In genomic region chr5:117497626-117498025, GRCh38 we compare ENCODE assay signal across 15 cellular contexts.
DNase-seq lines count a peak whose midpoint lies in the region; ATAC-seq, FAIRE-seq and TF ChIP-seq lines count a peak whose summit lies in the region.
"Had no signal": no experiment of that assay in that cellular context is flagged by ENCODE, and none has a peak within 500 bp of the region (broad histone marks: within the 10 kb centered on the region; RNA-seq: fewer than 3 reads in every experiment).

No MANE protein-coding gene starts in this region.

- TF ChIP-seq CTCF in D721Med (IDR thresholded peaks at IDR 0.05; ENCODE audit: insufficient read depth, missing control alignments) (no peak), nephron (IDR thresholded peaks at IDR 0.05; ENCODE audit: unreplicated experiment in 3 of 3) (no peak)

- H3K27me3 ChIP-seq in mesendoderm (ENCODE audit: insufficient read depth, low read length, poor library complexity) = no peaks in the 10 kb centered on the region
- H3K27me3 ChIP-seq: BLaER1 treated with 17β-estradiol and CSF1 and Interleukin-3, amounts not matched to agents 10 nM and 100 nM had no signal

- no peak overlapping the region for H3K56ac ChIP-seq in mesendoderm (ENCODE audit: low read length)

- H2BK15ac ChIP-seq in mesendoderm (replicated peaks; ENCODE audit: low read depth) = no peak overlapping the region

- ATAC-seq in sciatic nerve = peak; percentile 49
- ATAC-seq in HG02981 (IDR thresholded peaks at IDR 0.05; ENCODE audit: unreplicated experiment) = no peak
- ATAC-seq in HG03280 (IDR thresholded peaks at IDR 0.05; ENCODE audit: unreplicated experiment) = no peak
- no peak for ATAC-seq in HG03439 (IDR thresholded peaks at IDR 0.05; ENCODE audit: unreplicated experiment)
- ATAC-seq: GM12878, GM23338 had no signal

- no peak overlapping the region for H4K8ac ChIP-seq in mesendoderm (ENCODE audit: low read depth, low read length)

- no peak overlapping the region for H3K18ac ChIP-seq in mesendoderm (ENCODE audit: low read length)

- no peak for DNase-seq in D721Med (ENCODE audit: insufficient read length, low spot score)
- peak; percentile 74 for DNase-seq in fibroblast of gingiva (ENCODE audit: low read depth)
- DNase-seq in sciatic nerve (ENCODE audit: low spot score) = no peak
- DNase-seq in mesendoderm = no peak
- DNase-seq: 8988T; CD4-positive, CD25-positive, alpha-beta regulatory T cell; DMS79; H7 had no signal

- no peak overlapping the region for H3K4me2 ChIP-seq in mesendoderm (ENCODE audit: low read length)
- H3K4me2 ChIP-seq: BLaER1 treated with 17β-estradiol and CSF1 and Interleukin-3, amounts not matched to agents 10 nM and 100 nM; GM23338 had no signal

- no peaks in the 10 kb centered on the region for H3K36me3 Mint-ChIP-seq in nephron (ENCODE audit: low read depth)
- H3K36me3 Mint-ChIP-seq: CD4-positive, CD25-positive, alpha-beta regulatory T cell had no signal

- no peak overlapping the region for H3K4ac ChIP-seq in mesendoderm (ENCODE audit: low read depth, low read length)

- no peak overlapping the region for H3K9ac ChIP-seq in mesendoderm (ENCODE audit: low read length)
- H3K9ac ChIP-seq: BLaER1 treated with 17β-estradiol and CSF1 and Interleukin-3, amounts not matched to agents 10 nM and 100 nM had no signal

- no CpG with 5 or more reads among the region's 3 CpGs for WGBS in mesendoderm (ENCODE audit: extremely low coverage, insufficient coverage, low lambda C conversion rate)

- peaks cover 22% of the 10 kb centered on the region for H3K4me1 Mint-ChIP-seq in nephron
- H3K4me1 Mint-ChIP-seq: CD4-positive, CD25-positive, alpha-beta regulatory T cell; GM23338 had no signal

- no peak overlapping the region for H3K27ac ChIP-seq in mesendoderm (ENCODE audit: low read depth, low read length)
- H3K27ac ChIP-seq: BLaER1 treated with 17β-estradiol and CSF1 and Interleukin-3, amounts not matched to agents 10 nM and 100 nM had no signal

- H4K5ac ChIP-seq in mesendoderm (ENCODE audit: low read length) = no peak overlapping the region

- H2BK120ac ChIP-seq in mesendoderm (ENCODE audit: low read depth, low read length) = no peak overlapping the region

- no peaks in the 10 kb centered on the region for H3K4me1 ChIP-seq in mesendoderm (ENCODE audit: control insufficient read depth, low read depth, low read length)
- H3K4me1 ChIP-seq: BLaER1 treated with 17β-estradiol and CSF1 and Interleukin-3, amounts not matched to agents 10 nM and 100 nM had no signal

- H2AK5ac ChIP-seq in mesendoderm (ENCODE audit: low read length) = no peak overlapping the region

- peak; percentile 11 for FAIRE-seq in D721Med (lab: Jason Lieb, UNC)
- FAIRE-seq: GM12878 had no signal

- no peak overlapping the region for H2BK5ac ChIP-seq in mesendoderm (ENCODE audit: low read length)

- H3K9me3 Mint-ChIP-seq in nephron = peaks cover 7% of the 10 kb centered on the region

- H3K79me1 ChIP-seq in mesendoderm (ENCODE audit: low read length) = no peaks in the 10 kb centered on the region

- H3K27me3 Mint-ChIP-seq in nephron (ENCODE audit: low read depth) = no peaks in the 10 kb centered on the region
- H3K27me3 Mint-ChIP-seq: CD4-positive, CD25-positive, alpha-beta regulatory T cell had no signal

- intact Hi-C loops in sciatic nerve (cut with DNase I) = no loop called here

- no peak overlapping the region for H3K23ac ChIP-seq in mesendoderm (ENCODE audit: low read length)

- no peaks in the 10 kb centered on the region for H3K36me3 ChIP-seq in mesendoderm (ENCODE audit: control insufficient read depth, insufficient read depth, low read length)
- H3K36me3 ChIP-seq: BLaER1 treated with 17β-estradiol and CSF1 and Interleukin-3, amounts not matched to agents 10 nM and 100 nM had no signal

- H3K4me3 Mint-ChIP-seq in nephron = peak overlapping the region in 1 of 3 experiments; percentile 4
- H3K4me3 Mint-ChIP-seq: CD4-positive, CD25-positive, alpha-beta regulatory T cell; GM23338 had no signal

- H3K79me2 ChIP-seq in mesendoderm (ENCODE audit: control insufficient read depth, insufficient read depth, low read length) = no peaks in the 10 kb centered on the region

- no peak overlapping the region for H3K4me3 ChIP-seq in mesendoderm (ENCODE audit: low read length)
- H3K4me3 ChIP-seq: BLaER1 treated with 17β-estradiol and CSF1 and Interleukin-3, amounts not matched to agents 10 nM and 100 nM; GM12878; GM23338 had no signal

- peak overlapping the region; percentile 32 to 53 (median 44) for H3K27ac Mint-ChIP-seq in nephron
- H3K27ac Mint-ChIP-seq: CD4-positive, CD25-positive, alpha-beta regulatory T cell; GM23338 had no signal
